Comparison of ENCODE assay signal across 8 cellular contexts in the genomic region with DNA sequence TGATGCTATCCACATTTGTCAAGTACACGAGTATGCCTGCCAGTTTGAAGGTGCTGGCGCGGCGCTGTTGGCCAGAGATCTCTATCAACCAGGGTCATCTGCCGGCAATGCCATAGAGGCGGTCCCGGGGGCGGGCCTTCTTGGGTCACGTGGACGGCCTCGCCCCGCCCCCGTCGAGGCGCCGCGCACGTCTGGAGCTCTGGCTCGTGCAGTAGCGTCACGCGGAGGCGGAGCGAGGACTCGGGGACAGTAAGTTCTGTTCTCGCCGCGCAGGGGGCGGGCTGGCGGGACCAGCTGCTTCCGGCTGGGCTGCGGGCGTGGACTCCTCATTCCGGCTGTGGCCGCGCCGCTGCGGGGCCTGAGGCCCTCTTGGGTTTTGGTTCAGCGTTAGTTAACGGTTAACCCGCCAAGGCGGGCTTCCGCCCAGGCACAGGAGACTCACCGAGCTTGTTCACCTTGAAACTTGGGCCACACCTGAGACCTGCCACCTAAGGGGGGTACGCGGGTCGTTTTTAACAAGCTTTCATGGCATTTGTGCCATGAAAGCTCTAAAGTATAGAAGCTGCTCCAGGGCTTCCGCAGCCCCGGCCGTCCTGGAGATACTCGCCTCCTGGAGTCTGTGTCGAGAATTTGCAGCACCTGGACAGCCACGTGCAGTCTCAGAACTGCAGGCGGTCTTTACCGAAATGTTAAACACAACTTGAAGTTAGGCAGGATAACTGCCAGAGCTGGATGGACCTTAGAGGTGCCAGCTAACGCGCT. TPM values are rescaled to one million over a fixed set of nuclear protein-coding genes. Genes with fewer than 3 reads are reported as not detected.
DNase-seq lines count a peak whose midpoint lies in the region; TF ChIP-seq lines count a peak whose summit lies in the region.

A gene (plus strand): TSS at position 209 of the 762 bp plus-strand sequence. CDS start 5,495 bp downstream, outside the sequence.

- H3K4me1 ChIP-seq in Caco-2: peaks cover 8% of the 10 kb centered on the region
- no peaks in the 10 kb centered on the region for H3K4me1 ChIP-seq in endodermal cell (ENCODE audit: control insufficient read depth, insufficient read depth, low read length)

- H3K4me1 Mint-ChIP-seq in Caco-2 (ENCODE audit: low read depth, unreplicated experiment) (peaks cover 7% of the 10 kb centered on the region), endodermal cell (peaks cover 12% of the 10 kb centered on the region)

- no TSS peak for BruUV-seq in Caco-2 (replicated peaks; lab: Mats Ljungman, UMichigan)

- H3K4me3 ChIP-seq in Caco-2 (ENCODE audit: low read depth, low read length) (peak within 1 kb of the TSS; percentile 27), endodermal cell (ENCODE audit: low read length) (peak within 1 kb of the TSS; percentile 80)

- TF ChIP-seq CTCF in Caco-2 (IDR thresholded peaks at IDR 0.05; ENCODE audit: insufficient read depth in 1 of 2, low read depth in 1 of 2, low read length in 1 of 2, severe bottlenecking in 1 of 2, unreplicated experiment in 1 of 2) (peak; percentile 12 to 45), GM20000 (IDR thresholded peaks at IDR 0.05; ENCODE audit: extremely low read depth, missing control alignments) (no peak), endodermal cell (conservative IDR thresholded peaks at IDR 0.05) (peak; percentile 55)

- H3K27me3 ChIP-seq in Caco-2 (replicated peaks; ENCODE audit: control insufficient read depth, insufficient read depth, low read length) (no peaks in the 10 kb centered on the region), endodermal cell (ENCODE audit: control insufficient read depth, insufficient read depth, low read length, poor library complexity, severe bottlenecking) (no peaks in the 10 kb centered on the region)

- peak within 1 kb of the TSS; percentile 77 for H3K9ac ChIP-seq in endodermal cell (ENCODE audit: extremely low read depth, low read length, poor library complexity, severe bottlenecking)

- WGBS in endodermal cell (ENCODE audit: insufficient coverage in 1 of 2, insufficient read length in 1 of 2), 2 experiments: 20 to 25% methylated on average over 34 to 57 of the region's 57 CpGs

- H3K36me3 ChIP-seq in Caco-2 (ENCODE audit: control insufficient read depth, insufficient read depth, low read length): no peaks in the 10 kb centered on the region
- no peaks in the 10 kb centered on the region for H3K36me3 ChIP-seq in endodermal cell (ENCODE audit: control insufficient read depth, insufficient read depth, low read length)

- DNase-seq in Caco-2 (peak; percentile 99), GM20000 (ENCODE audit: low spot score) (peak; percentile 89), HS-5 (ENCODE audit: low read depth) (peak; percentile 77), NOMO-1 treated with dmso at 0.1 percent for 144 hours (lab: John Stamatoyannopoulos, UW; ENCODE audit: unreplicated experiment) (peak; percentile 93), endodermal cell (peak; percentile 98), mesenteric fat pad (ENCODE audit: low spot score) (peak; percentile 100)
- peak; percentile 87 for DNase-seq in activated CD8-positive, alpha-beta memory T cell treated with anti-CD3 and anti-CD28 coated beads, Interleukin-2, amount 50 U/mL, for 24 hours (ENCODE audit: extremely low read depth)
- peak; percentile 83 for DNase-seq in stimulated activated CD8-positive, alpha-beta memory T cell treated with anti-CD3 and anti-CD28 coated beads, Interleukin-15, amount 100 ng/mL, for 1 hour (ENCODE audit: low read depth)

- no peaks in the 10 kb centered on the region for H3K27me3 Mint-ChIP-seq in Caco-2 (ENCODE audit: insufficient read depth, unreplicated experiment)
- H3K27me3 Mint-ChIP-seq in endodermal cell (ENCODE audit: insufficient read depth): no peaks in the 10 kb centered on the region

- intact Hi-C loops in Caco-2 (cut with micrococcal nuclease; ENCODE audit: unreplicated experiment): loop anchor here (1.0 to 5.0 kb wide), 4 partner anchors 66 to 691 kb away; a partner anchor contains a TSS

- H3K27ac ChIP-seq in endodermal cell (ENCODE audit: low read depth, low read length): peak within 1 kb of the TSS; percentile 47

- H3K27ac Mint-ChIP-seq in Caco-2 (ENCODE audit: unreplicated experiment) (peak within 1 kb of the TSS; percentile 89), endodermal cell (peak within 1 kb of the TSS; percentile 94)

- POLR2A ChIA-PET in Caco-2 (lab: Charles Lee): interaction anchor here (0.6 to 1.7 kb wide), 12 partner anchors 9 to 340 kb away, joined by 3 to 41 read pairs (median 4); a partner anchor contains a TSS

- H3K4me3 Mint-ChIP-seq in Caco-2 (ENCODE audit: unreplicated experiment) (peak within 1 kb of the TSS; percentile 82), endodermal cell (peak within 1 kb of the TSS; percentile 69)

- H3K36me3 Mint-ChIP-seq in Caco-2 (ENCODE audit: insufficient read depth, unreplicated experiment) (peaks cover 7% of the 10 kb centered on the region), endodermal cell (ENCODE audit: low read depth) (no peaks in the 10 kb centered on the region)

- H3K9me3 ChIP-seq in Caco-2 (no peaks in the 10 kb centered on the region), endodermal cell (ENCODE audit: control insufficient read depth, low read length) (peaks cover 6% of the 10 kb centered on the region)

- CTCF ChIA-PET in Caco-2 (lab: Charles Lee): interaction anchor here (0.7 to 1.4 kb wide), 17 partner anchors 9 to 285 kb away, joined by 3 to 22 read pairs (median 3); a partner anchor contains a TSS

- no peaks in the 10 kb centered on the region for H3K9me3 Mint-ChIP-seq in Caco-2 (ENCODE audit: unreplicated experiment)
- no peaks in the 10 kb centered on the region for H3K9me3 Mint-ChIP-seq in endodermal cell

RNA-seq across cellular contexts. Expression of the gene that starts here (rescaled TPM):
- total RNA-seq in Caco-2 (2022) (1.6 and 2.4 TPM in 2 replicates), endodermal cell (10 to 100 TPM in 1 of 2 donors, 1 to 10 TPM in 1; 7.1 to 13.7 TPM), mesenteric fat pad (1.1 TPM)
- 4.4 TPM for polyA plus RNA-seq in endodermal cell (2013, experiment 1 of 2)
- polyA plus RNA-seq in endodermal cell (2013, experiment 2 of 2): 3.1 TPM

Comparison
In these comparisons a context has a peak if more than half of its experiments do, and no peak if none do; other contexts are left out.
1. Peak in every context shown above with its lines: DNase-seq, H3K4me3 ChIP-seq and H3K27ac ChIP-seq.